In genomic region chr3:195425849-195426248, GRCh38 we compare ENCODE assay signal across 1 cellular context.
TF ChIP-seq lines count a peak whose summit lies in the region.

No MANE protein-coding gene starts in this region.

TF ChIP-seq in IMR-90, 13 proteins besides CTCF, POLR2A, EP300 and RAD21 (continued from another document):
- TF ChIP-seq ELK1 (IDR thresholded peaks at IDR 0.05; ENCODE audit: borderline replicate concordance, low read depth, low read length), result no peak
- TF ChIP-seq USF2 (IDR thresholded peaks at IDR 0.05; ENCODE audit: low read depth, low read length), result no peak
- TF ChIP-seq BHLHE40 (IDR thresholded peaks at IDR 0.05; ENCODE audit: low read depth, low read length), result no peak
- no peak for TF ChIP-seq SMC3 (IDR thresholded peaks at IDR 0.05; ENCODE audit: low read depth, low read length)
- no peak for TF ChIP-seq RFX5 (IDR thresholded peaks at IDR 0.05; ENCODE audit: low read depth, low read length)
- TF ChIP-seq RCOR1 (IDR thresholded peaks at IDR 0.05; ENCODE audit: insufficient replicate concordance, low read length), result no peak
- no peak for TF ChIP-seq CEBPB (IDR thresholded peaks at IDR 0.05; ENCODE audit: low read depth, low read length)
- no peak for TF ChIP-seq NFE2L2 (IDR thresholded peaks at IDR 0.05; ENCODE audit: low read depth, low read length)
- no peak for TF ChIP-seq CHD1 (IDR thresholded peaks at IDR 0.05; ENCODE audit: low read depth, low read length)
- no peak for TF ChIP-seq MAZ (IDR thresholded peaks at IDR 0.05; ENCODE audit: borderline replicate concordance, low read depth, low read length)
- TF ChIP-seq FOS (IDR thresholded peaks at IDR 0.05; ENCODE audit: low read depth, low read length), result no peak
TF ChIP-seq in IMR-90: peak in this region for 0.
